In genomic region chrX:121260568-121261240, GRCh38 we compare ENCODE assay signal across 18 cellular contexts.
"Had no signal": no experiment of that assay in that cellular context is flagged by ENCODE, and none has a peak within 500 bp of the region (broad histone marks: within the 10 kb centered on the region; RNA-seq: fewer than 3 reads in every experiment).

No MANE protein-coding gene starts in this region.

- H3K4me1 ChIP-seq: breast epithelium, parathyroid adenoma, thyroid gland, uterus had no signal

- ATAC-seq: left colon; stimulated activated naive B cell treated with anti-CD40 and anti-IgM and Interleukin-4, amounts not matched to agents 10 μg/mL and 1 μg/mL and 100 μg/mL, for 72 hours had no signal

- H3K27me3 ChIP-seq: breast epithelium, thyroid gland, uterus had no signal

- H3K4me3 ChIP-seq: breast epithelium, lung, skin epidermis, thyroid gland, uterus had no signal

- H3K36me3 ChIP-seq: breast epithelium, thyroid gland, uterus had no signal

- DNase-seq: activated CD4-positive, alpha-beta T cell treated with anti-CD3 and anti-CD28 coated beads, Interleukin-2, amount 10 ng/mL, durations not matched to agents 7 days and 5 days; activated CD4-positive, CD25-positive, alpha-beta regulatory T cell; activated CD8-positive, alpha-beta memory T cell treated with anti-CD3 and anti-CD28 coated beads for 24 hours; activated naive CD8-positive, alpha-beta T cell treated with anti-CD3 and anti-CD28 coated beads, Interleukin-2, amount 10 ng/mL, durations not matched to agents 7 days and 5 days; anterior cingulate cortex; dermis blood vessel endothelial cell; foreskin melanocyte; left colon; stimulated activated CD4-positive, alpha-beta T cell treated with anti-CD3 and anti-CD28 coated beads, Interleukin-15, amount 100 ng/mL, for 24 hours; stimulated activated CD4-positive, alpha-beta T cell treated with anti-CD3 and anti-CD28 coated beads, Interleukin-4, amount 100 ng/mL, for 1 hour; stimulated activated naive B cell treated with anti-CD40 and anti-IgM and Interleukin-4, amounts not matched to agents 10 μg/mL and 1 μg/mL and 100 μg/mL, for 72 hours; SW 1271; thyroid gland; uterus had no signal

- H3K9me3 ChIP-seq: breast epithelium, thyroid gland, uterus had no signal

- H3K27ac ChIP-seq: breast epithelium, parathyroid adenoma, skin epidermis, thyroid gland, uterus had no signal
